1 cellular context compared by ENCODE assay signal in the genomic region with DNA sequence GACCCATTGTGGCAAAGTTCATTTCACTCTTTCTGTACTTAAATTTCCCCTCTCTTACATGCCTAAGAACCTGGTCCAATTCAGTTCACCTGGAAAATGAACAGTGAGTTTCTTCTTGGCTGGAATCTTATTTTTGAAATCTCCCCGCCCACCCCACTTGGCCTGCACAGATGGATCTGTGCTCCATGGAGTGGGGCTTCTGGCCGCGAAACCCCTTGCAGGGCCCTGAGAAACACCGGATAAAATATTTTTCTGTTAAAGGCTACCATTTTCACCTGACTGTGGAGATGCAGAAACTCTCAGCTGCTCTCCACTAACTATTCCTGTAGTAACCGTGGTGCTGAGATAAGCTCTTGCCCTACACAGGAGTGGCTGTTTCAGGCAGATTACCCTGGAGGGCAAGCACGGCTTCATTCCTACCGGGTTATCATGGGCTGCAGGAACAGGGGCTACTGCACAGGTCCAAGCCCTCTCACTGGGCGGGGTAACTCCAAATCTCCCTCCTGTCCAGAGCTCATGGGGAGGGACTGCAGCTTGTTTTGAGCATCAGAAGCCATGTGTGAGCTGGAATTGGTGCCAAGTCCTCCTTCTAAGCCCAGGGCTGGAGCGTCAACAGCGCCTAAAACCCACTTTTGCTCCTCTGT.
TF ChIP-seq lines count a peak whose summit lies in the region.

No MANE protein-coding gene starts in this region.

TF ChIP-seq in K562, 482 proteins besides CTCF, POLR2A, EP300 and RAD21 (continued from another document and continues in another):
- TF ChIP-seq, protein P1, sequence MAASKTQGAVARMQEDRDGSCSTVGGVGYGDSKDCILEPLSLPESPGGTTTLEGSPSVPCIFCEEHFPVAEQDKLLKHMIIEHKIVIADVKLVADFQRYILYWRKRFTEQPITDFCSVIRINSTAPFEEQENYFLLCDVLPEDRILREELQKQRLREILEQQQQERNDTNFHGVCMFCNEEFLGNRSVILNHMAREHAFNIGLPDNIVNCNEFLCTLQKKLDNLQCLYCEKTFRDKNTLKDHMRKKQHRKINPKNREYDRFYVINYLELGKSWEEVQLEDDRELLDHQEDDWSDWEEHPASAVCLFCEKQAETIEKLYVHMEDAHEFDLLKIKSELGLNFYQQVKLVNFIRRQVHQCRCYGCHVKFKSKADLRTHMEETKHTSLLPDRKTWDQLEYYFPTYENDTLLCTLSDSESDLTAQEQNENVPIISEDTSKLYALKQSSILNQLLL (CRISPR knock-in tag; IDR thresholded peaks at IDR 0.05; ENCODE audit: borderline replicate concordance), result no peak
- TF ChIP-seq, protein P2, sequence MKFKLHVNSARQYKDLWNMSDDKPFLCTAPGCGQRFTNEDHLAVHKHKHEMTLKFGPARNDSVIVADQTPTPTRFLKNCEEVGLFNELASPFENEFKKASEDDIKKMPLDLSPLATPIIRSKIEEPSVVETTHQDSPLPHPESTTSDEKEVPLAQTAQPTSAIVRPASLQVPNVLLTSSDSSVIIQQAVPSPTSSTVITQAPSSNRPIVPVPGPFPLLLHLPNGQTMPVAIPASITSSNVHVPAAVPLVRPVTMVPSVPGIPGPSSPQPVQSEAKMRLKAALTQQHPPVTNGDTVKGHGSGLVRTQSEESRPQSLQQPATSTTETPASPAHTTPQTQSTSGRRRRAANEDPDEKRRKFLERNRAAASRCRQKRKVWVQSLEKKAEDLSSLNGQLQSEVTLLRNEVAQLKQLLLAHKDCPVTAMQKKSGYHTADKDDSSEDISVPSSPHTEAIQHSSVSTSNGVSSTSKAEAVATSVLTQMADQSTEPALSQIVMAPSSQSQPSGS (CRISPR knock-in tag; IDR thresholded peaks at IDR 0.05), result no peak
- TF ChIP-seq, protein P3, sequence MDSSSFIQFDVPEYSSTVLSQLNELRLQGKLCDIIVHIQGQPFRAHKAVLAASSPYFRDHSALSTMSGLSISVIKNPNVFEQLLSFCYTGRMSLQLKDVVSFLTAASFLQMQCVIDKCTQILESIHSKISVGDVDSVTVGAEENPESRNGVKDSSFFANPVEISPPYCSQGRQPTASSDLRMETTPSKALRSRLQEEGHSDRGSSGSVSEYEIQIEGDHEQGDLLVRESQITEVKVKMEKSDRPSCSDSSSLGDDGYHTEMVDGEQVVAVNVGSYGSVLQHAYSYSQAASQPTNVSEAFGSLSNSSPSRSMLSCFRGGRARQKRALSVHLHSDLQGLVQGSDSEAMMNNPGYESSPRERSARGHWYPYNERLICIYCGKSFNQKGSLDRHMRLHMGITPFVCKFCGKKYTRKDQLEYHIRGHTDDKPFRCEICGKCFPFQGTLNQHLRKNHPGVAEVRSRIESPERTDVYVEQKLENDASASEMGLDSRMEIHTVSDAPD (CRISPR knock-in tag; IDR thresholded peaks at IDR 0.05), result no peak
- no peak for TF ChIP-seq ZNF134 (CRISPR knock-in tag; conservative IDR thresholded peaks at IDR 0.05)
- TF ChIP-seq HDAC6 (IDR thresholded peaks at IDR 0.05; ENCODE audit: low read depth, low read length), result no peak
- no peak for TF ChIP-seq PHB (CRISPR knock-in tag; IDR thresholded peaks at IDR 0.05)
- TF ChIP-seq PURB (CRISPR knock-in tag; IDR thresholded peaks at IDR 0.05; ENCODE audit: low read depth), result no peak
- TF ChIP-seq ETV5 (CRISPR knock-in tag; IDR thresholded peaks at IDR 0.05; ENCODE audit: low read depth), result no peak
- TF ChIP-seq SNIP1 (IDR thresholded peaks at IDR 0.05; ENCODE audit: low read depth), result no peak
- TF ChIP-seq ZKSCAN3 (CRISPR knock-in tag; IDR thresholded peaks at IDR 0.05), result no peak
- peak; percentile 61; the same call in 1 of the 2 replicates for TF ChIP-seq NBN (IDR thresholded peaks at IDR 0.05; ENCODE audit: low read depth)
- no peak for TF ChIP-seq HSF4 (CRISPR knock-in tag; IDR thresholded peaks at IDR 0.05; ENCODE audit: borderline replicate concordance)
- TF ChIP-seq ZSCAN32 (CRISPR knock-in tag; IDR thresholded peaks at IDR 0.05), result no peak
- TF ChIP-seq BRCA1 (IDR thresholded peaks at IDR 0.05), result no peak
- no peak for TF ChIP-seq BRCA1 (CRISPR knock-in tag; IDR thresholded peaks at IDR 0.05)
- no peak for TF ChIP-seq ZNF175 (CRISPR knock-in tag; IDR thresholded peaks at IDR 0.05; ENCODE audit: low read depth)
- peak; percentile 25 to 55; a peak in 1 of 4 replicates for TF ChIP-seq NRF1 (conservative IDR thresholded peaks at IDR 0.05 in 1 of 2, IDR thresholded peaks at IDR 0.05 in 1 of 2)
- TF ChIP-seq, protein P4, sequence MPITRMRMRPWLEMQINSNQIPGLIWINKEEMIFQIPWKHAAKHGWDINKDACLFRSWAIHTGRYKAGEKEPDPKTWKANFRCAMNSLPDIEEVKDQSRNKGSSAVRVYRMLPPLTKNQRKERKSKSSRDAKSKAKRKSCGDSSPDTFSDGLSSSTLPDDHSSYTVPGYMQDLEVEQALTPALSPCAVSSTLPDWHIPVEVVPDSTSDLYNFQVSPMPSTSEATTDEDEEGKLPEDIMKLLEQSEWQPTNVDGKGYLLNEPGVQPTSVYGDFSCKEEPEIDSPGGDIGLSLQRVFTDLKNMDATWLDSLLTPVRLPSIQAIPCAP (CRISPR knock-in tag; IDR thresholded peaks at IDR 0.05; ENCODE audit: borderline replicate concordance), result no peak
- TF ChIP-seq, protein P5, sequence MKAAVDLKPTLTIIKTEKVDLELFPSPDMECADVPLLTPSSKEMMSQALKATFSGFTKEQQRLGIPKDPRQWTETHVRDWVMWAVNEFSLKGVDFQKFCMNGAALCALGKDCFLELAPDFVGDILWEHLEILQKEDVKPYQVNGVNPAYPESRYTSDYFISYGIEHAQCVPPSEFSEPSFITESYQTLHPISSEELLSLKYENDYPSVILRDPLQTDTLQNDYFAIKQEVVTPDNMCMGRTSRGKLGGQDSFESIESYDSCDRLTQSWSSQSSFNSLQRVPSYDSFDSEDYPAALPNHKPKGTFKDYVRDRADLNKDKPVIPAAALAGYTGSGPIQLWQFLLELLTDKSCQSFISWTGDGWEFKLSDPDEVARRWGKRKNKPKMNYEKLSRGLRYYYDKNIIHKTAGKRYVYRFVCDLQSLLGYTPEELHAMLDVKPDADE (conservative IDR thresholded peaks at IDR 0.05; ENCODE audit: control insufficient read depth, low read depth, low read length), result peak; percentile 83
- TF ChIP-seq TBL1XR1 (IDR thresholded peaks at IDR 0.05; ENCODE audit: low read length in 2 of 2), result peak in 1 of 2 experiments; percentile 71; a peak in 3 of 4 replicates
- TF ChIP-seq ZFP36 (IDR thresholded peaks at IDR 0.05; ENCODE audit: low read depth, low read length, partially characterized antibody), result no peak
- no peak for TF ChIP-seq ATF1 (CRISPR knock-in tag; IDR thresholded peaks at IDR 0.05)
- 0 out of 2 replicates have a peak, but pooled peaks have one; percentile 18 for TF ChIP-seq ATF1 (tag; IDR thresholded peaks at IDR 0.05)
- TF ChIP-seq, protein P6, sequence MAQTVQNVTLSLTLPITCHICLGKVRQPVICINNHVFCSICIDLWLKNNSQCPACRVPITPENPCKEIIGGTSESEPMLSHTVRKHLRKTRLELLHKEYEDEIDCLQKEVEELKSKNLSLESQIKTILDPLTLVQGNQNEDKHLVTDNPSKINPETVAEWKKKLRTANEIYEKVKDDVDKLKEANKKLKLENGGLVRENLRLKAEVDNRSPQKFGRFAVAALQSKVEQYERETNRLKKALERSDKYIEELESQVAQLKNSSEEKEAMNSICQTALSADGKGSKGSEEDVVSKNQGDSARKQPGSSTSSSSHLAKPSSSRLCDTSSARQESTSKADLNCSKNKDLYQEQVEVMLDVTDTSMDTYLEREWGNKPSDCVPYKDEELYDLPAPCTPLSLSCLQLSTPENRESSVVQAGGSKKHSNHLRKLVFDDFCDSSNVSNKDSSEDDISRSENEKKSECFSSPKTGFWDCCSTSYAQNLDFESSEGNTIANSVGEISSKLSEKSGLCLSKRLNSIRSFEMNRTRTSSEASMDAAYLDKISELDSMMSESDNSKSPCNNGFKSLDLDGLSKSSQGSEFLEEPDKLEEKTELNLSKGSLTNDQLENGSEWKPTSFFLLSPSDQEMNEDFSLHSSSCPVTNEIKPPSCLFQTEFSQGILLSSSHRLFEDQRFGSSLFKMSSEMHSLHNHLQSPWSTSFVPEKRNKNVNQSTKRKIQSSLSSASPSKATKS (CRISPR knock-in tag; IDR thresholded peaks at IDR 0.05), result no peak
- TF ChIP-seq, protein P7, sequence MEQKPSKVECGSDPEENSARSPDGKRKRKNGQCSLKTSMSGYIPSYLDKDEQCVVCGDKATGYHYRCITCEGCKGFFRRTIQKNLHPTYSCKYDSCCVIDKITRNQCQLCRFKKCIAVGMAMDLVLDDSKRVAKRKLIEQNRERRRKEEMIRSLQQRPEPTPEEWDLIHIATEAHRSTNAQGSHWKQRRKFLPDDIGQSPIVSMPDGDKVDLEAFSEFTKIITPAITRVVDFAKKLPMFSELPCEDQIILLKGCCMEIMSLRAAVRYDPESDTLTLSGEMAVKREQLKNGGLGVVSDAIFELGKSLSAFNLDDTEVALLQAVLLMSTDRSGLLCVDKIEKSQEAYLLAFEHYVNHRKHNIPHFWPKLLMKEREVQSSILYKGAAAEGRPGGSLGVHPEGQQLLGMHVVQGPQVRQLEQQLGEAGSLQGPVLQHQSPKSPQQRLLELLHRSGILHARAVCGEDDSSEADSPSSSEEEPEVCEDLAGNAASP (IDR thresholded peaks at IDR 0.05), result no peak
- no peak for TF ChIP-seq SRSF7 (optimal IDR thresholded peaks at IDR 0.05; ENCODE audit: low read depth, low read length)
- TF ChIP-seq MCM3 (IDR thresholded peaks at IDR 0.05), result no peak
- TF ChIP-seq POLR2G (IDR thresholded peaks at IDR 0.05; ENCODE audit: low read depth, low read length), result no peak
- TF ChIP-seq, protein P8, sequence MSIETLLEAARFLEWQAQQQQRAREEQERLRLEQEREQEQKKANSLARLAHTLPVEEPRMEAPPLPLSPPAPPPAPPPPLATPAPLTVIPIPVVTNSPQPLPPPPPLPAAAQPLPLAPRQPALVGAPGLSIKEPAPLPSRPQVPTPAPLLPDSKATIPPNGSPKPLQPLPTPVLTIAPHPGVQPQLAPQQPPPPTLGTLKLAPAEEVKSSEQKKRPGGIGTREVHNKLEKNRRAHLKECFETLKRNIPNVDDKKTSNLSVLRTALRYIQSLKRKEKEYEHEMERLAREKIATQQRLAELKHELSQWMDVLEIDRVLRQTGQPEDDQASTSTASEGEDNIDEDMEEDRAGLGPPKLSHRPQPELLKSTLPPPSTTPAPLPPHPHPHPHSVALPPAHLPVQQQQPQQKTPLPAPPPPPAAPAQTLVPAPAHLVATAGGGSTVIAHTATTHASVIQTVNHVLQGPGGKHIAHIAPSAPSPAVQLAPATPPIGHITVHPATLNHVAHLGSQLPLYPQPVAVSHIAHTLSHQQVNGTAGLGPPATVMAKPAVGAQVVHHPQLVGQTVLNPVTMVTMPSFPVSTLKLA (conservative IDR thresholded peaks at IDR 0.05), result peak; percentile 80 to 81
- TF ChIP-seq, protein P9, sequence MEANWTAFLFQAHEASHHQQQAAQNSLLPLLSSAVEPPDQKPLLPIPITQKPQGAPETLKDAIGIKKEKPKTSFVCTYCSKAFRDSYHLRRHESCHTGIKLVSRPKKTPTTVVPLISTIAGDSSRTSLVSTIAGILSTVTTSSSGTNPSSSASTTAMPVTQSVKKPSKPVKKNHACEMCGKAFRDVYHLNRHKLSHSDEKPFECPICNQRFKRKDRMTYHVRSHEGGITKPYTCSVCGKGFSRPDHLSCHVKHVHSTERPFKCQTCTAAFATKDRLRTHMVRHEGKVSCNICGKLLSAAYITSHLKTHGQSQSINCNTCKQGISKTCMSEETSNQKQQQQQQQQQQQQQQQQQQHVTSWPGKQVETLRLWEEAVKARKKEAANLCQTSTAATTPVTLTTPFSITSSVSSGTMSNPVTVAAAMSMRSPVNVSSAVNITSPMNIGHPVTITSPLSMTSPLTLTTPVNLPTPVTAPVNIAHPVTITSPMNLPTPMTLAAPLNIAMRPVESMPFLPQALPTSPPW (CRISPR knock-in tag; IDR thresholded peaks at IDR 0.05), result peak; percentile 44
- TF ChIP-seq, protein P10, sequence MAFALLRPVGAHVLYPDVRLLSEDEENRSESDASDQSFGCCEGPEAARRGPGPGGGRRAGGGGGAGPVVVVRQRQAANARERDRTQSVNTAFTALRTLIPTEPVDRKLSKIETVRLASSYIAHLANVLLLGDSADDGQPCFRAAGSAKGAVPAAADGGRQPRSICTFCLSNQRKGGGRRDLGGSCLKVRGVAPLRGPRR (CRISPR knock-in tag; IDR thresholded peaks at IDR 0.05), result no peak
- peak; percentile 70 for TF ChIP-seq CCNT2 (IDR thresholded peaks at IDR 0.05; ENCODE audit: borderline replicate concordance, extremely low read depth, insufficient read length, low read depth, low read length)
- TF ChIP-seq MTA3 (IDR thresholded peaks at IDR 0.05; ENCODE audit: borderline replicate concordance), result no peak
- no peak for TF ChIP-seq NUFIP1 (IDR thresholded peaks at IDR 0.05; ENCODE audit: partially characterized antibody)
- no peak for TF ChIP-seq SNRNP70 (optimal IDR thresholded peaks at IDR 0.05; ENCODE audit: low read depth, low read length)
- TF ChIP-seq ELF4 (CRISPR knock-in tag; IDR thresholded peaks at IDR 0.05), result 0 out of 2 replicates have a peak, but pooled peaks have one; percentile 47
- TF ChIP-seq XRCC4 (IDR thresholded peaks at IDR 0.05; ENCODE audit: extremely low read depth, insufficient read depth, insufficient read length), result no peak
- peak; percentile 56; the same call in 1 of the 2 replicates for TF ChIP-seq ZKSCAN1 (IDR thresholded peaks at IDR 0.05; ENCODE audit: low read depth, low read length)
- no peak for TF ChIP-seq SIN3B (IDR thresholded peaks at IDR 0.05; ENCODE audit: low read depth)
- TF ChIP-seq, protein P11, sequence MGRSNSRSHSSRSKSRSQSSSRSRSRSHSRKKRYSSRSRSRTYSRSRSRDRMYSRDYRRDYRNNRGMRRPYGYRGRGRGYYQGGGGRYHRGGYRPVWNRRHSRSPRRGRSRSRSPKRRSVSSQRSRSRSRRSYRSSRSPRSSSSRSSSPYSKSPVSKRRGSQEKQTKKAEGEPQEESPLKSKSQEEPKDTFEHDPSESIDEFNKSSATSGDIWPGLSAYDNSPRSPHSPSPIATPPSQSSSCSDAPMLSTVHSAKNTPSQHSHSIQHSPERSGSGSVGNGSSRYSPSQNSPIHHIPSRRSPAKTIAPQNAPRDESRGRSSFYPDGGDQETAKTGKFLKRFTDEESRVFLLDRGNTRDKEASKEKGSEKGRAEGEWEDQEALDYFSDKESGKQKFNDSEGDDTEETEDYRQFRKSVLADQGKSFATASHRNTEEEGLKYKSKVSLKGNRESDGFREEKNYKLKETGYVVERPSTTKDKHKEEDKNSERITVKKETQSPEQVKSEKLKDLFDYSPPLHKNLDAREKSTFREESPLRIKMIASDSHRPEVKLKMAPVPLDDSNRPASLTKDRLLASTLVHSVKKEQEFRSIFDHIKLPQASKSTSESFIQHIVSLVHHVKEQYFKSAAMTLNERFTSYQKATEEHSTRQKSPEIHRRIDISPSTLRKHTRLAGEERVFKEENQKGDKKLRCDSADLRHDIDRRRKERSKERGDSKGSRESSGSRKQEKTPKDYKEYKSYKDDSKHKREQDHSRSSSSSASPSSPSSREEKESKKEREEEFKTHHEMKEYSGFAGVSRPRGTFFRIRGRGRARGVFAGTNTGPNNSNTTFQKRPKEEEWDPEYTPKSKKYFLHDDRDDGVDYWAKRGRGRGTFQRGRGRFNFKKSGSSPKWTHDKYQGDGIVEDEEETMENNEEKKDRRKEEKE (IDR thresholded peaks at IDR 0.05; ENCODE audit: borderline replicate concordance in 1 of 2, control insufficient read depth in 1 of 2, low read depth in 2 of 2, low read length in 1 of 2), result no peak
- no peak for TF ChIP-seq PCBP1 (IDR thresholded peaks at IDR 0.05; ENCODE audit: low read depth, low read length, poor library complexity, severe bottlenecking)
- TF ChIP-seq RCOR1 (IDR thresholded peaks at IDR 0.05; ENCODE audit: borderline replicate concordance in 1 of 2, low read depth in 2 of 2, low read length in 2 of 2), result peak; percentile 97 to 98
- TF ChIP-seq GABPA (tag; conservative IDR thresholded peaks at IDR 0.05; ENCODE audit: low read depth), result no peak
- TF ChIP-seq NFE2L1 (tag; IDR thresholded peaks at IDR 0.05; ENCODE audit: borderline replicate concordance, low read depth), result no peak
- no peak for TF ChIP-seq HNRNPUL1 (IDR thresholded peaks at IDR 0.05; ENCODE audit: low read length)
- no peak for TF ChIP-seq EHMT2 (IDR thresholded peaks at IDR 0.05)
- TF ChIP-seq RB1 (IDR thresholded peaks at IDR 0.05; ENCODE audit: low read depth), result no peak
